In the genomic region with DNA sequence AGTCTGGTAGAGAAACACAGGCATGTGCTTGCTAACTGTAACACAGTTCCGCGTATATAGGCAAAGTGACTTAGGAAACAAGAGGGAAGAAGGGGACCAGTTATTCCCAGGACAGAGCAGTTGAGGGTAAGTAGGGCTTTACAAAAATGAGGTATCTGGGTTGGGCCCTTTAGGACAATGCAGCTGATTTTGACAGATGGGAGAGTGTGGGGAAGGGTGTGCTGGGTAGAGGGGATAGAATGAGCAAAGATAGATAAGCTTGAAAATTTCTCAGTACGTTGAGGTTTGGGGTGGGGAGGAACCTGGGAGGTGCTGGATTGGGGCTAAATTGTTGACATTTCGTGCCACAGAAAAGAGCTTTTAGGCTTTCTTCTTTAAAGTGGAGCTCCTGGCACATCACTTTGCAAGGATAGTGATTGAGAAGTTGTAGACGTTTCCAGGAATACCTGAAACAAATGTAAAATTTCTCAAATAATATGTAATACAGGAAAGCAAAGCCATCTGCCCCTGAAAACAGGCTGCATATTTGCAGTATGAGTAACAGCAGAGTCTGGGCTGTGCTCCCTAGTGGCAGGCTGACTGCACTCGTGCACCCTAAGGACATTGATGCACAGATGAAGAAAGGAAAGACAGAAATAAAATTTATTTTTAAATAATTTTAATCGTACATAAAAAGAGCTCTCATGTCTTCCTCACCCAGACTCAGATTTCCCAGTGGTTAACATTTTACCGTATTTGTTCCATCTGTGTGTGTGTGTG, we compare ENCODE assay signal across 10 cellular contexts.
DNase-seq lines count a peak whose midpoint lies in the region; ATAC-seq and TF ChIP-seq lines count a peak whose summit lies in the region.
"Had no signal": no experiment of that assay in that cellular context is flagged by ENCODE, and none has a peak within 500 bp of the region (broad histone marks: within the 10 kb centered on the region; RNA-seq: fewer than 3 reads in every experiment).

No MANE protein-coding gene starts in this region.

- 5 to 8% methylated on average over 8 of the region's 8 CpGs for WGBS in GM23248 (ENCODE audit: low coverage in 1 of 2, low lambda C conversion rate in 2 of 2, missing lambda C conversion rate in 2 of 2), 2 experiments
- WGBS in body of pancreas, 2 donors, result 56 to 64% methylated on average over 8 of the region's 8 CpGs

- no peaks in the 10 kb centered on the region for H3K9me3 ChIP-seq in GM23248 (ENCODE audit: low read depth)
- no peaks in the 10 kb centered on the region for H3K9me3 ChIP-seq in body of pancreas
- H3K9me3 ChIP-seq in skeletal muscle tissue (ENCODE audit: control insufficient read depth in 3 of 3, low read length in 3 of 3), result no peaks in the 10 kb centered on the region

- H4K20me1 ChIP-seq in GM23248 (ENCODE audit: insufficient read depth), result no peaks in the 10 kb centered on the region

- peaks cover 69% of the 10 kb centered on the region for H3F3A ChIP-seq in GM23248 (ENCODE audit: insufficient read depth)

- H3K9ac ChIP-seq in GM23248 (peak overlapping the region; percentile 51), skeletal muscle tissue (ENCODE audit: low read depth in 1 of 3, low read length in 3 of 3) (peak overlapping the region in 2 of 3 donors; percentile 3 to 40)

- H3K4me1 ChIP-seq in GM23248 (ENCODE audit: insufficient read depth) (peaks cover 70% of the 10 kb centered on the region), body of pancreas (peaks cover 16% of the 10 kb centered on the region), skeletal muscle tissue (ENCODE audit: control insufficient read depth in 3 of 3, insufficient read depth in 3 of 3, low read length in 3 of 3) (peaks cover 48 to 74% (median 63%) of the 10 kb centered on the region in 3 donors)

- ATAC-seq in body of pancreas (peak; percentile 52), left ventricle myocardium superior (peak; percentile 49), GM21529 (IDR thresholded peaks at IDR 0.05; ENCODE audit: unreplicated experiment) (no peak)

- peak overlapping the region; percentile 53 for H3K4me3 ChIP-seq in GM23248
- H3K4me3 ChIP-seq in body of pancreas, result no peak overlapping the region
- H3K4me3 ChIP-seq in skeletal muscle tissue (ENCODE audit: low read length in 3 of 3), result peak overlapping the region in 2 of 3 donors; percentile 1 to 54

- H3K36me3 ChIP-seq in GM23248 (ENCODE audit: low read depth), result no peaks in the 10 kb centered on the region
- no peaks in the 10 kb centered on the region for H3K36me3 ChIP-seq in body of pancreas (replicated peaks in 1 of 2; ENCODE audit: insufficient read depth in 1 of 2, low read depth in 2 of 2)
- H3K36me3 ChIP-seq in skeletal muscle tissue (ENCODE audit: control insufficient read depth in 3 of 3, insufficient read depth in 3 of 3, low read length in 3 of 3), result no peaks in the 10 kb centered on the region

- H3K9me2 ChIP-seq in GM23248 (ENCODE audit: insufficient read depth), result no peaks in the 10 kb centered on the region

- in situ Hi-C loops in GM23248 (cut with MboI), result no loop called here

- TF ChIP-seq CTCF in body of pancreas (IDR thresholded peaks at IDR 0.05), result peak in 2 of 7 experiments; percentile 14 to 16

- peaks cover 31% of the 10 kb centered on the region for H3K79me2 ChIP-seq in GM23248 (ENCODE audit: insufficient read depth)

- peak overlapping the region; percentile 97 for H3K27ac ChIP-seq in GM23248
- peak overlapping the region in 2 of 4 donors; percentile 25 to 54 for H3K27ac ChIP-seq in body of pancreas
- H3K27ac ChIP-seq in skeletal muscle tissue (ENCODE audit: low read depth, low read length), result peak overlapping the region; percentile 97

- peak overlapping the region; percentile 62 for H3K4me2 ChIP-seq in GM23248 (ENCODE audit: unreplicated experiment)

- intact Hi-C loops in body of pancreas (cut with DNase I) (no loop called here), left ventricle myocardium superior (cut with micrococcal nuclease) (no loop called here)

- peak overlapping the region; percentile 38 for H2AFZ ChIP-seq in GM23248

- DNase-seq in GM23248, result peak; percentile 88
- DNase-seq in body of pancreas, result peak in 3 of 4 donors; percentile 27 to 32 (median 31)
- no peak for DNase-seq in left ventricle myocardium superior
- DNase-seq in GM19238 (ENCODE audit: insufficient read length, low spot score), result no peak
- DNase-seq in GOT3 (lab: John Stamatoyannopoulos, UW), result no peak
- DNase-seq in activated effector memory CD4-positive, alpha-beta T cell treated with Interleukin-2 at 50 U/mL for 16 hours, result no peak
- DNase-seq: activated naive CD4-positive, alpha-beta T cell treated with Interleukin-2 at 50 U/mL for 16 hours; Kasumi-1 had no signal

- TF ChIP-seq POLR2A in body of pancreas (IDR thresholded peaks at IDR 0.05), result no peak

- H3K27me3 ChIP-seq in GM23248 (replicated peaks; ENCODE audit: insufficient read depth), result no peaks in the 10 kb centered on the region
- no peaks in the 10 kb centered on the region for H3K27me3 ChIP-seq in body of pancreas
- H3K27me3 ChIP-seq in skeletal muscle tissue (ENCODE audit: control insufficient read depth in 3 of 3, insufficient read depth in 3 of 3, low read length in 3 of 3), result no peaks in the 10 kb centered on the region

Comparison
In these comparisons a context has a peak if more than half of its experiments do, and no peak if none do; other contexts are left out.
1. DNase-seq: peak in GM23248 (single experiment) and body of pancreas (3 of 4); none in left ventricle myocardium superior (single experiment), GM19238 (single experiment), GOT3 (single experiment) and activated effector memory CD4-positive, alpha-beta T cell treated with Interleukin-2 at 50 U/mL for 16 hours (single experiment).
2. H3K4me3 ChIP-seq: peak in GM23248 (single experiment) and skeletal muscle tissue (2 of 3); none in body of pancreas (0 of 2).